ENCODE assay signal across 13 cellular contexts in the genomic region with DNA sequence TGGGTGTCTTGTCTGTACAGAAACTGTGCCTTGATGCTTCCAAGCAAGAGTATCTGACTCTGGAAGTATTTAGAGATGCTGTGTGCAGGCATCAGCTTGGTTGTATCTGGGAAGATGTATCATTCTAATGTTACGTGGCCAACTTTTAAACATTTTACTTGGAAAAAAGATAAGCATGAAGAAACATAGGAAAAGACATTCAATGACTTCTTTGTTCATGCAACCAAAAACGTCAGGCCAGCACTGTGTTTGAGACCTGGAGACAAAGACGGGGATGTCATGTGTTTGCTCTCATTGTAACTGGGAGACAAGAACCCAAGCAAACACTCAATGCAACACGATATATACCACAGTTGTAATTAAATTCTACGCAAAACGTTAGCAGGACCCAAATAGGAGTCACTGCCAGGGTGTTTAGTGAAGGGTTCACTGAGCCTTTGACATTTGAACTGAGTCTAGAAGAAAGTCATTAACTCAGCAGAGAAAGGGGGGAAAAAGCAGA. TPM values are rescaled to one million over a fixed set of nuclear protein-coding genes. Genes with fewer than 3 reads are reported as not detected.
A peak's percentile ranks its signal among the peaks of the same experiment; 100 is the strongest.
DNase-seq lines count a peak whose midpoint lies in the region; ATAC-seq, FAIRE-seq and TF ChIP-seq lines count a peak whose summit lies in the region.
"Had no signal": no experiment of that assay in that cellular context is flagged by ENCODE, and none has a peak within 500 bp of the region (broad histone marks: within the 10 kb centered on the region; RNA-seq: fewer than 3 reads in every experiment).

No MANE protein-coding gene starts in this region.

- intact Hi-C loops in heart left ventricle (cut with DNase I), result no loop called here
- intact Hi-C loops in CD4-positive, alpha-beta memory T cell (cut with micrococcal nuclease), result no loop called here

- peak overlapping the region in 10 of 12 donors; percentile 19 to 83 (median 47) for H3K27ac ChIP-seq in heart left ventricle
- H3K27ac ChIP-seq in smooth muscle cell (ENCODE audit: low read depth), result peak overlapping the region; percentile 86
- no peak overlapping the region for H3K27ac ChIP-seq in CD4-positive, alpha-beta memory T cell (ENCODE audit: low read depth, low read length)
- H3K27ac ChIP-seq: SJSA1 had no signal

- H3K4me2 ChIP-seq in smooth muscle cell, result peak overlapping the region; percentile 75

- H3K27ac Mint-ChIP-seq in CD4-positive, alpha-beta memory T cell, result no peak overlapping the region
- H3K27ac Mint-ChIP-seq: CD8-positive, alpha-beta memory T cell had no signal

- H3F3A ChIP-seq in smooth muscle cell (ENCODE audit: low read depth), result peaks cover 28% of the 10 kb centered on the region

- no peaks in the 10 kb centered on the region for H4K20me1 ChIP-seq in smooth muscle cell (ENCODE audit: low read depth)

- 72 to 84% (median 79%) methylated on average over 6 of the region's 6 CpGs for WGBS in heart left ventricle, 4 donors
- WGBS in smooth muscle cell (ENCODE audit: low lambda C conversion rate), result 65% methylated on average over 6 of the region's 6 CpGs

- H3K36me3 ChIP-seq in heart left ventricle, result no peaks in the 10 kb centered on the region
- H3K36me3 ChIP-seq in smooth muscle cell (ENCODE audit: low read depth), result no peaks in the 10 kb centered on the region
- H3K36me3 ChIP-seq in CD4-positive, alpha-beta memory T cell (ENCODE audit: insufficient read depth, low read length), result no peaks in the 10 kb centered on the region
- no peaks in the 10 kb centered on the region for H3K36me3 ChIP-seq in MG63
- H3K36me3 ChIP-seq: right lobe of liver, SJSA1 had no signal

- no peak for FAIRE-seq in HTR-8/SVneo (lab: Jason Lieb, UNC)

- no peak overlapping the region for H3K4me3 Mint-ChIP-seq in CD4-positive, alpha-beta memory T cell
- H3K4me3 Mint-ChIP-seq: CD8-positive, alpha-beta memory T cell had no signal

- no peaks in the 10 kb centered on the region for H3K9me3 ChIP-seq in heart left ventricle
- no peaks in the 10 kb centered on the region for H3K9me3 ChIP-seq in smooth muscle cell (replicated peaks; ENCODE audit: low read depth)
- no peaks in the 10 kb centered on the region for H3K9me3 ChIP-seq in CD4-positive, alpha-beta memory T cell (ENCODE audit: control insufficient read depth in 1 of 2, low read length in 2 of 2)
- H3K9me3 ChIP-seq in MG63, result no peaks in the 10 kb centered on the region
- H3K9me3 ChIP-seq: right lobe of liver, SJSA1 had no signal

- H3K4me1 ChIP-seq in heart left ventricle (peaks cover 0 to 33% (median 6%) of the 10 kb centered on the region in 12 donors), smooth muscle cell (ENCODE audit: low read depth) (peaks cover 18% of the 10 kb centered on the region)
- no peaks in the 10 kb centered on the region for H3K4me1 ChIP-seq in CD4-positive, alpha-beta memory T cell (ENCODE audit: insufficient read depth, low read length)

- H2AFZ ChIP-seq in smooth muscle cell (ENCODE audit: low read depth), result peak overlapping the region; percentile 89

- peak; percentile 75 for DNase-seq in DMS53 treated with DMSO at 0.1 percent for 48 hours (lab: John Stamatoyannopoulos, UW; ENCODE audit: unreplicated experiment)
- DNase-seq in NCI-H748 treated with DMSO at 0.1 percent for 48 hours (lab: John Stamatoyannopoulos, UW), result peak; percentile 87
- no peak for DNase-seq in heart left ventricle
- no peak for DNase-seq in smooth muscle cell (lab: John Stamatoyannopoulos, UW; ENCODE audit: unreplicated experiment)
- DNase-seq in CD4-positive, alpha-beta memory T cell, result no peak
- no peak for DNase-seq in stimulated activated CD4-positive, alpha-beta T cell treated with anti-CD3 and anti-CD28 coated beads, Interleukin-1b, Interleukin-23, amount 100 ng/mL, for 48 hours
- DNase-seq in MG63, result no peak
- DNase-seq in HTR-8/SVneo (ENCODE audit: insufficient read length, low spot score), result no peak
- DNase-seq: CD8-positive, alpha-beta memory T cell; NCI-H226; right lobe of liver had no signal

- POLR2A ChIA-PET in CD4-positive, alpha-beta memory T cell (lab: Charles Lee; ENCODE audit: partially characterized antibody), result no interaction called here

- H3K4me1 Mint-ChIP-seq in CD4-positive, alpha-beta memory T cell, result no peaks in the 10 kb centered on the region
- H3K4me1 Mint-ChIP-seq: CD8-positive, alpha-beta memory T cell had no signal

- TF ChIP-seq CTCF in heart left ventricle (IDR thresholded peaks at IDR 0.05) (no peak), smooth muscle cell (IDR thresholded peaks at IDR 0.05; ENCODE audit: borderline replicate concordance, insufficient read depth, poor library complexity, severe bottlenecking) (no peak)

- H3K27me3 ChIP-seq in heart left ventricle (no peaks in the 10 kb centered on the region), smooth muscle cell (ENCODE audit: low read depth) (no peaks in the 10 kb centered on the region), MG63 (no peaks in the 10 kb centered on the region)
- H3K27me3 ChIP-seq in CD4-positive, alpha-beta memory T cell (ENCODE audit: insufficient read depth, low read length), result no peaks in the 10 kb centered on the region
- H3K27me3 ChIP-seq: right lobe of liver, SJSA1 had no signal

- no peak overlapping the region for H3K4me3 ChIP-seq in heart left ventricle
- H3K4me3 ChIP-seq in smooth muscle cell, result no peak overlapping the region
- no peak overlapping the region for H3K4me3 ChIP-seq in CD4-positive, alpha-beta memory T cell (ENCODE audit: low read length in 2 of 2)
- no peak overlapping the region for H3K4me3 ChIP-seq in MG63
- H3K4me3 ChIP-seq: right lobe of liver, SJSA1 had no signal

- peaks cover 0 to 6% of the 10 kb centered on the region in 2 donors for H3K27me3 Mint-ChIP-seq in CD4-positive, alpha-beta memory T cell

- H3K36me3 Mint-ChIP-seq in CD4-positive, alpha-beta memory T cell, result no peaks in the 10 kb centered on the region
- H3K36me3 Mint-ChIP-seq: CD8-positive, alpha-beta memory T cell had no signal

- TF ChIP-seq POLR2A in heart left ventricle (IDR thresholded peaks at IDR 0.05), result no peak

- no peaks in the 10 kb centered on the region for H3K79me2 ChIP-seq in smooth muscle cell (ENCODE audit: low read depth)

- peaks cover 0 to 2% (median 0%) of the 10 kb centered on the region in 8 donors for H3K9me3 Mint-ChIP-seq in CD4-positive, alpha-beta memory T cell

- peak in 3 of 4 donors; percentile 27 to 47 (median 45) for ATAC-seq in heart left ventricle
- ATAC-seq: activated CD4-positive, CD25-positive, alpha-beta regulatory T cell treated with anti-CD3 and anti-CD28 coated beads, Interleukin-2, amount 50 U/mL, for 24 hours had no signal

- CTCF ChIA-PET in CD4-positive, alpha-beta memory T cell (lab: Charles Lee; ENCODE audit: partially characterized antibody), result interaction anchor here (1.3 kb wide), 1 partner anchor 13 kb away, joined by 3 read pairs; no protein-coding TSS in a partner anchor

- H3K9ac ChIP-seq in smooth muscle cell (ENCODE audit: low read depth), result no peak overlapping the region

RNA-seq across cellular contexts. Expression of a gene that starts 8.9 kb away (rescaled TPM):
- total RNA-seq in heart left ventricle, result 10 to 100 TPM; 14.4 to 48.7 (median 32.6) TPM
- polyA plus RNA-seq in heart left ventricle, result 1 to 10 TPM; 2.9 to 9.2 TPM
- total RNA-seq in smooth muscle cell, result 29.1 and 31.8 TPM in 2 replicates
- 50.3 and 82.3 TPM in 2 replicates for polyA plus RNA-seq in smooth muscle cell
- total RNA-seq in CD4-positive, alpha-beta memory T cell, result 10 to 100 TPM; 11.5 to 11.9 TPM
- 1 to 10 TPM in 1 of 2 donors, under 1 TPM in 1; 0.81 to 2.5 TPM for polyA plus RNA-seq in CD4-positive, alpha-beta memory T cell
- total RNA-seq in MG63 (2014; rRNA removed; shearing (Covaris generic); ENCODE audit: low replicate concordance), result 5.5 and 5.6 TPM in 2 replicates

Comparison
In these comparisons a context has a peak if more than half of its experiments do, and no peak if none do; other contexts are left out.
1. DNase-seq: peak in DMS53 treated with DMSO at 0.1 percent for 48 hours (single experiment) and NCI-H748 treated with DMSO at 0.1 percent for 48 hours (single experiment); none in heart left ventricle (0 of 5), smooth muscle cell (single experiment), CD4-positive, alpha-beta memory T cell (0 of 5), stimulated activated CD4-positive, alpha-beta T cell treated with anti-CD3 and anti-CD28 coated beads, Interleukin-1b, Interleukin-23, amount 100 ng/mL, for 48 hours (single experiment), MG63 (single experiment) and HTR-8/SVneo (single experiment).